Comparison of ENCODE assay signal across 9 cellular contexts in the genomic region with DNA sequence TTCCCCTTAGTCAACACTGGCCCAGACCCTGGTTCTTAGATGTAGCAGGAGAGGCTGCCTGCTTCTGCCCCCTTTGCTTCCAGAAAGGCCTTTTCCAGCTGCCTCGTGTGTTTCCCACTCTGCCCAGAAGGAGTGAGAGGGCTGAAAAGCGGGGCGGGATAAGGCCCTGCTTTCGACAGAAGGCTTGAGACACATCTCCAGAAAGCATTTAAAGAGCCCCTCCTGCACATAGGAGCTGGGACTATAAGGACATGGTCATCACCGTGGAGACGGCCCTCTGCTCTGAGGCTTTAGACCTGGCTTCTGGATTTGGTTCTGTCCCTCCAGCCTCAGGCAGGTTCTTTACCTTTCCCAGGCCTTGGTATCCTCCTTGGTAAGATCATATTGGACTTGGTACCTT. TPM values are rescaled to one million over a fixed set of nuclear protein-coding genes. Genes with fewer than 3 reads are reported as not detected.
DNase-seq lines count a peak whose midpoint lies in the region; ATAC-seq and TF ChIP-seq lines count a peak whose summit lies in the region.
"Had no signal": no experiment of that assay in that cellular context is flagged by ENCODE, and none has a peak within 500 bp of the region (broad histone marks: within the 10 kb centered on the region; RNA-seq: fewer than 3 reads in every experiment).

No MANE protein-coding gene starts in this region.

- peak overlapping the region; percentile 32 for H3K27ac Mint-ChIP-seq in nephron progenitor cell

- H3K27me3 Mint-ChIP-seq in nephron progenitor cell (ENCODE audit: low read depth, poor library complexity), result peaks cover 9% of the 10 kb centered on the region

- peaks cover 47% of the 10 kb centered on the region for H3K4me1 Mint-ChIP-seq in nephron progenitor cell

- in situ Hi-C loops in GM13977 (cut with MboI; ENCODE audit: low pct_unique_long_range_greater_than_20kb, low sequenced_read_pairs, unreplicated experiment), result no loop called here

- H3K4me3 ChIP-seq in AG04450 (ENCODE audit: low read depth, low read length) (no peak overlapping the region), fibroblast of lung (replicated peaks in 1 of 4; ENCODE audit: control extremely low read depth in 1 of 4, insufficient read depth in 1 of 4, low read depth in 3 of 4, low read length in 4 of 4) (no peak overlapping the region)

- TF ChIP-seq EP300 in Ishikawa (IDR thresholded peaks at IDR 0.05; ENCODE audit: borderline replicate concordance), result 0 out of 2 replicates have a peak, but pooled peaks have one; percentile 7

- H3K9me3 Mint-ChIP-seq in nephron progenitor cell, result peaks cover 4% of the 10 kb centered on the region

- H3K27ac ChIP-seq in AG04450 (ENCODE audit: low read depth, low read length), result peak overlapping the region; percentile 72
- H3K27ac ChIP-seq in fibroblast of lung (ENCODE audit: insufficient read depth, low read length), result peak overlapping the region; percentile 77

- ATAC-seq in HG02973 (IDR thresholded peaks at IDR 0.05; ENCODE audit: unreplicated experiment), result no peak

- CTCF ChIA-PET in AG04450 (lab: Charles Lee), result interaction anchor here (2.2 to 2.9 kb wide), 4 partner anchors 9 to 351 kb away, joined by 8 to 21 read pairs (median 16); no protein-coding TSS in a partner anchor

- H3K4me2 ChIP-seq in fibroblast of lung (ENCODE audit: extremely low read depth, insufficient read depth, low read length), result peak overlapping the region; percentile 7

- no peaks in the 10 kb centered on the region for H3K9me3 ChIP-seq in AG04450 (ENCODE audit: control insufficient read depth, insufficient read depth, low read length)
- no peaks in the 10 kb centered on the region for H3K9me3 ChIP-seq in fibroblast of lung (ENCODE audit: control insufficient read depth, insufficient read depth, low read depth, low read length)

- POLR2A ChIA-PET in AG04450 (lab: Yijun Ruan, JAX), result interaction anchor here (0.8 to 2.7 kb wide), 5 partner anchors 9 to 153 kb away, joined by 3 to 17 read pairs (median 3); partner anchors contain the start of genes CALM1 and PSMC1

- H4K20me1 ChIP-seq in fibroblast of lung (ENCODE audit: control insufficient read depth, extremely low read depth, insufficient read depth, low read length), result no peaks in the 10 kb centered on the region

- peaks cover 23% of the 10 kb centered on the region for H3K36me3 Mint-ChIP-seq in nephron progenitor cell (ENCODE audit: low read depth)

- H2AFZ ChIP-seq in fibroblast of lung (ENCODE audit: low read length), result peak overlapping the region; percentile 8

- no peak for TF ChIP-seq RAD21 in Ishikawa (IDR thresholded peaks at IDR 0.05; ENCODE audit: low read depth)

- H3K27me3 ChIP-seq in AG04450 (ENCODE audit: control insufficient read depth, insufficient read depth, low read length) (no peaks in the 10 kb centered on the region), fibroblast of lung (ENCODE audit: control insufficient read depth, insufficient read depth, low read length) (no peaks in the 10 kb centered on the region)

- no peaks in the 10 kb centered on the region for H3K79me2 ChIP-seq in fibroblast of lung (ENCODE audit: control insufficient read depth, insufficient read depth, low read length)

- H3K36me3 ChIP-seq in fibroblast of lung (ENCODE audit: control insufficient read depth, insufficient read depth, low read length), result peaks cover 6% of the 10 kb centered on the region

- H3K9ac ChIP-seq in fibroblast of lung (ENCODE audit: insufficient read depth, low read length), result no peak overlapping the region

- no peak for DNase-seq in AG04450 (ENCODE audit: low read depth, low spot score)
- DNase-seq in fibroblast of lung (ENCODE audit: low read depth in 2 of 2), result peak in 1 of 2 donors; percentile 31
- no peak for DNase-seq in nephron progenitor cell
- DNase-seq in SIG-M5 treated with dmso at 0.1 percent for 504 hours (lab: John Stamatoyannopoulos, UW; ENCODE audit: unreplicated experiment), result no peak
- no peak for DNase-seq in GM13977 (ENCODE audit: low spot score)
- no peak for DNase-seq in HuH-7 (ENCODE audit: low spot score)
- DNase-seq: DMS79 had no signal

- H3K4me3 Mint-ChIP-seq in nephron progenitor cell, result no peak overlapping the region

- TF ChIP-seq CTCF in AG04450 (IDR thresholded peaks at IDR 0.05; ENCODE audit: low read depth, low read length) (0 out of 2 replicates have a peak, but pooled peaks have one; percentile 5), fibroblast of lung (conservative IDR thresholded peaks at IDR 0.05 in 1 of 2, IDR thresholded peaks at IDR 0.05 in 1 of 2; ENCODE audit: low read depth in 1 of 2, low read length in 2 of 2) (no peak), nephron progenitor cell (IDR thresholded peaks at IDR 0.05) (no peak), GM13977 (IDR thresholded peaks at IDR 0.05; ENCODE audit: extremely low read depth, insufficient read depth, missing control alignments) (no peak)

- peaks cover 13% of the 10 kb centered on the region for H3K4me1 ChIP-seq in fibroblast of lung (ENCODE audit: control insufficient read depth, extremely low read depth, insufficient read depth, low read length)

TF ChIP-seq in Ishikawa, 13 proteins besides CTCF, POLR2A, EP300 and RAD21:
- TF ChIP-seq YY1 (IDR thresholded peaks at IDR 0.05; ENCODE audit: low read depth), result no peak
- TF ChIP-seq EGR1 (IDR thresholded peaks at IDR 0.05), result no peak
- no peak for TF ChIP-seq FOXM1 (IDR thresholded peaks at IDR 0.05; ENCODE audit: borderline replicate concordance, low read depth)
- TF ChIP-seq, protein P1, sequence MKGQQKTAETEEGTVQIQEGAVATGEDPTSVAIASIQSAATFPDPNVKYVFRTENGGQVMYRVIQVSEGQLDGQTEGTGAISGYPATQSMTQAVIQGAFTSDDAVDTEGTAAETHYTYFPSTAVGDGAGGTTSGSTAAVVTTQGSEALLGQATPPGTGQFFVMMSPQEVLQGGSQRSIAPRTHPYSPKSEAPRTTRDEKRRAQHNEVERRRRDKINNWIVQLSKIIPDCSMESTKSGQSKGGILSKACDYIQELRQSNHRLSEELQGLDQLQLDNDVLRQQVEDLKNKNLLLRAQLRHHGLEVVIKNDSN (IDR thresholded peaks at IDR 0.05), result no peak
- TF ChIP-seq ZBTB7A (IDR thresholded peaks at IDR 0.05; ENCODE audit: low read depth), result no peak
- no peak for TF ChIP-seq TEAD4 (IDR thresholded peaks at IDR 0.05)
- no peak for TF ChIP-seq TAF1 (IDR thresholded peaks at IDR 0.05; ENCODE audit: low read depth)
- no peak for TF ChIP-seq CREB1 (IDR thresholded peaks at IDR 0.05; ENCODE audit: low read depth)
- TF ChIP-seq MAX (IDR thresholded peaks at IDR 0.05), result no peak
- no peak for TF ChIP-seq CEBPB (IDR thresholded peaks at IDR 0.05)
- TF ChIP-seq NFIC (IDR thresholded peaks at IDR 0.05), result no peak
- TF ChIP-seq, protein P2, sequence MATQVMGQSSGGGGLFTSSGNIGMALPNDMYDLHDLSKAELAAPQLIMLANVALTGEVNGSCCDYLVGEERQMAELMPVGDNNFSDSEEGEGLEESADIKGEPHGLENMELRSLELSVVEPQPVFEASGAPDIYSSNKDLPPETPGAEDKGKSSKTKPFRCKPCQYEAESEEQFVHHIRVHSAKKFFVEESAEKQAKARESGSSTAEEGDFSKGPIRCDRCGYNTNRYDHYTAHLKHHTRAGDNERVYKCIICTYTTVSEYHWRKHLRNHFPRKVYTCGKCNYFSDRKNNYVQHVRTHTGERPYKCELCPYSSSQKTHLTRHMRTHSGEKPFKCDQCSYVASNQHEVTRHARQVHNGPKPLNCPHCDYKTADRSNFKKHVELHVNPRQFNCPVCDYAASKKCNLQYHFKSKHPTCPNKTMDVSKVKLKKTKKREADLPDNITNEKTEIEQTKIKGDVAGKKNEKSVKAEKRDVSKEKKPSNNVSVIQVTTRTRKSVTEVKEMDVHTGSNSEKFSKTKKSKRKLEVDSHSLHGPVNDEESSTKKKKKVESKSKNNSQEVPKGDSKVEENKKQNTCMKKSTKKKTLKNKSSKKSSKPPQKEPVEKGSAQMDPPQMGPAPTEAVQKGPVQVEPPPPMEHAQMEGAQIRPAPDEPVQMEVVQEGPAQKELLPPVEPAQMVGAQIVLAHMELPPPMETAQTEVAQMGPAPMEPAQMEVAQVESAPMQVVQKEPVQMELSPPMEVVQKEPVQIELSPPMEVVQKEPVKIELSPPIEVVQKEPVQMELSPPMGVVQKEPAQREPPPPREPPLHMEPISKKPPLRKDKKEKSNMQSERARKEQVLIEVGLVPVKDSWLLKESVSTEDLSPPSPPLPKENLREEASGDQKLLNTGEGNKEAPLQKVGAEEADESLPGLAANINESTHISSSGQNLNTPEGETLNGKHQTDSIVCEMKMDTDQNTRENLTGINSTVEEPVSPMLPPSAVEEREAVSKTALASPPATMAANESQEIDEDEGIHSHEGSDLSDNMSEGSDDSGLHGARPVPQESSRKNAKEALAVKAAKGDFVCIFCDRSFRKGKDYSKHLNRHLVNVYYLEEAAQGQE (IDR thresholded peaks at IDR 0.05; ENCODE audit: low read depth), result no peak
- no peak for TF ChIP-seq TCF12 (IDR thresholded peaks at IDR 0.05; ENCODE audit: low read depth)

RNA-seq across cellular contexts. Expression of gene CALM1, which starts 11.9 kb away (rescaled TPM):
- 378 and 549 TPM in 2 replicates for polyA plus RNA-seq in AG04450 (2011; rRNA removed)
- 228 and 322 TPM in 2 replicates for polyA minus RNA-seq in AG04450 (2011; rRNA and poly(A)+ RNA removed)
- 269 and 632 TPM in 2 replicates for total RNA-seq in fibroblast of lung
- 620 and 700 TPM in 2 replicates for polyA plus RNA-seq in fibroblast of lung
- polyA plus RNA-seq in fibroblast of lung (2012), result 339 and 423 TPM in 2 replicates
- 38.2 and 45.4 TPM in 2 replicates for polyA minus RNA-seq in fibroblast of lung (ENCODE audit: low replicate concordance)
